ENCODE assay signal across 8 cellular contexts in the genomic region with DNA sequence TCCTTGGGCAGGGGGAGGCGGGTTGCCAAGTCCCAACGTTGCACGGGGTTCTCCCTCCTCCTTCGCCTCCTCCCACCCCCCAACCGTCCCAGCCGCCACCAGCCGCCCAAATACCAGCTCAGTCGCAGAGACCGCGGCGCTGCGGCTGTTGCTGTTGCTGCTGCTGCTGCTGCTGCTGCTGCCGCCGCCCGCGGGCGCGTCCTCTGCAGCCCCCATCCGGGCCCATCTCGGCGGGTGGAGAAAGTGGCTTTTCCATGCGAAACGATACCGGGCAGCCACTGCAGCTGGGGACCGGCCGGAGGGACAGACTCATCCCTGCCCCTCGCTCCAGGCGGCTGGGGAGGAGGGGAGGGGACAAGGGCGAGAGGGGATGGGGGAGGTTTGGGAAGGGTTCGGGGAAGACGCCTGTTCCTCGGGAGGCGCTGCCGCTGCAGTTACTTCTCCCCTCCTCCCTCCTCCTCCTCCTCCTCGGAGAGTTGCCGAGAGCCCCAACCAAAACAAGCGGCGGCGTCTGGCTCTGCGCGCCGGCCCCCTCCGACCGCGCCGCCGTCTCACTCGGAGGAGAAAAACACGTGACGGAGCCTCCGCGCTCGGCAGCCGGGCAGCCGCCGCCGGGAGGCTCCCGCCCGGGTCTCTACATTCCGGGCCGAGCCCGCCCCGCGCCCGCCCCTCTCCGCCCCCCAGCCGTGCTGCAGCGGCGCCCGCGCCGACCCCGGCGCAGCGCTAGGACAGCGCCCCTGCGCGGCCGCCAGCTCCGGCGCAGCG. TPM values are rescaled to one million over a fixed set of nuclear protein-coding genes. Genes with fewer than 3 reads are reported as not detected.
DNase-seq lines count a peak whose midpoint lies in the region; ATAC-seq and TF ChIP-seq lines count a peak whose summit lies in the region.

A gene with protein sequence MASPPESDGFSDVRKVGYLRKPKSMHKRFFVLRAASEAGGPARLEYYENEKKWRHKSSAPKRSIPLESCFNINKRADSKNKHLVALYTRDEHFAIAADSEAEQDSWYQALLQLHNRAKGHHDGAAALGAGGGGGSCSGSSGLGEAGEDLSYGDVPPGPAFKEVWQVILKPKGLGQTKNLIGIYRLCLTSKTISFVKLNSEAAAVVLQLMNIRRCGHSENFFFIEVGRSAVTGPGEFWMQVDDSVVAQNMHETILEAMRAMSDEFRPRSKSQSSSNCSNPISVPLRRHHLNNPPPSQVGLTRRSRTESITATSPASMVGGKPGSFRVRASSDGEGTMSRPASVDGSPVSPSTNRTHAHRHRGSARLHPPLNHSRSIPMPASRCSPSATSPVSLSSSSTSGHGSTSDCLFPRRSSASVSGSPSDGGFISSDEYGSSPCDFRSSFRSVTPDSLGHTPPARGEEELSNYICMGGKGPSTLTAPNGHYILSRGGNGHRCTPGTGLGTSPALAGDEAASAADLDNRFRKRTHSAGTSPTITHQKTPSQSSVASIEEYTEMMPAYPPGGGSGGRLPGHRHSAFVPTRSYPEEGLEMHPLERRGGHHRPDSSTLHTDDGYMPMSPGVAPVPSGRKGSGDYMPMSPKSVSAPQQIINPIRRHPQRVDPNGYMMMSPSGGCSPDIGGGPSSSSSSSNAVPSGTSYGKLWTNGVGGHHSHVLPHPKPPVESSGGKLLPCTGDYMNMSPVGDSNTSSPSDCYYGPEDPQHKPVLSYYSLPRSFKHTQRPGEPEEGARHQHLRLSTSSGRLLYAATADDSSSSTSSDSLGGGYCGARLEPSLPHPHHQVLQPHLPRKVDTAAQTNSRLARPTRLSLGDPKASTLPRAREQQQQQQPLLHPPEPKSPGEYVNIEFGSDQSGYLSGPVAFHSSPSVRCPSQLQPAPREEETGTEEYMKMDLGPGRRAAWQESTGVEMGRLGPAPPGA (N-terminal part only) (minus strand): TSS at position 610 of the 765 bp plus-strand sequence. CDS start 1,082 bp downstream, outside the sequence.

- H3K18ac ChIP-seq in mesendoderm (ENCODE audit: low read length), result peak within 1 kb of the TSS; percentile 94

- H3K4me1 ChIP-seq in endocrine pancreas (ENCODE audit: control insufficient read depth, insufficient read depth, low read length) (peaks cover 8% of the 10 kb centered on the region), mesendoderm (ENCODE audit: control insufficient read depth, low read depth, low read length) (peaks cover 8% of the 10 kb centered on the region)

- H3K4me3 ChIP-seq in endocrine pancreas (ENCODE audit: control insufficient read depth, insufficient read depth, low read length) (peak within 1 kb of the TSS; percentile 62), mesendoderm (ENCODE audit: low read length) (peak within 1 kb of the TSS; percentile 76)

- H3K4me2 ChIP-seq in mesendoderm (ENCODE audit: low read length), result peak within 1 kb of the TSS; percentile 91

- intact Hi-C loops in activated CD8-positive, alpha-beta T cell treated with anti-CD3 and anti-CD28 coated beads for 36 hours (cut with micrococcal nuclease), result no loop called here

- H3K27ac ChIP-seq in mesendoderm (ENCODE audit: low read depth, low read length), result peak within 1 kb of the TSS; percentile 85

- peaks cover 12% of the 10 kb centered on the region for H3K36me3 Mint-ChIP-seq in activated CD8-positive, alpha-beta T cell treated with anti-CD3 and anti-CD28 coated beads for 36 hours (ENCODE audit: low read depth)

- peak within 1 kb of the TSS; percentile 84 for H3K4me3 Mint-ChIP-seq in activated CD8-positive, alpha-beta T cell treated with anti-CD3 and anti-CD28 coated beads for 36 hours

- no peak within 1 kb of the TSS for H2BK15ac ChIP-seq in mesendoderm (replicated peaks; ENCODE audit: low read depth)

- H3K4ac ChIP-seq in mesendoderm (ENCODE audit: low read depth, low read length), result peak within 1 kb of the TSS; percentile 49

- no peaks in the 10 kb centered on the region for H3K9me3 ChIP-seq in endocrine pancreas (ENCODE audit: control insufficient read depth, low read length)

- H3K79me2 ChIP-seq in mesendoderm (ENCODE audit: control insufficient read depth, insufficient read depth, low read length), result peaks cover 44% of the 10 kb centered on the region

- peak within 1 kb of the TSS; percentile 62 for H2BK120ac ChIP-seq in mesendoderm (ENCODE audit: low read depth, low read length)

- peak within 1 kb of the TSS; percentile 45 for H2BK5ac ChIP-seq in mesendoderm (ENCODE audit: low read length)

- no peak for TF ChIP-seq CTCF in activated CD8-positive, alpha-beta T cell treated with anti-CD3 and anti-CD28 coated beads for 36 hours (IDR thresholded peaks at IDR 0.05)

- no peak within 1 kb of the TSS for H2AK5ac ChIP-seq in mesendoderm (ENCODE audit: low read length)

- peaks cover 45% of the 10 kb centered on the region for H3K4me1 Mint-ChIP-seq in activated CD8-positive, alpha-beta T cell treated with anti-CD3 and anti-CD28 coated beads for 36 hours (ENCODE audit: low read depth)

- H3K9ac ChIP-seq in endocrine pancreas (ENCODE audit: control insufficient read depth, insufficient read depth, low read length) (peak within 1 kb of the TSS; percentile 49), mesendoderm (ENCODE audit: low read length) (peak within 1 kb of the TSS; percentile 84)

- peaks cover 7% of the 10 kb centered on the region for H3K79me1 ChIP-seq in mesendoderm (ENCODE audit: low read length)

- DNase-seq in AG08396 (ENCODE audit: low spot score), result peak; percentile 85
- peak; percentile 57 for DNase-seq in NCI-H446 treated with DMSO at 0.1 percent for 48 hours (lab: John Stamatoyannopoulos, UW)
- peak; percentile 71 for DNase-seq in activated CD8-positive, alpha-beta T cell treated with anti-CD3 and anti-CD28 coated beads for 36 hours
- peak; percentile 92 for DNase-seq in mesendoderm
- peak; percentile 48 for DNase-seq in stimulated activated CD8-positive, alpha-beta memory T cell treated with anti-CD3 and anti-CD28 coated beads, Interleukin-4, amount 100 ng/mL, for 24 hours (ENCODE audit: low read depth)

- H3K56ac ChIP-seq in mesendoderm (ENCODE audit: low read length), result peak within 1 kb of the TSS; percentile 92

- POLR2A ChIA-PET in activated CD8-positive, alpha-beta T cell treated with anti-CD3 and anti-CD28 coated beads for 36 hours (lab: Charles Lee), result interaction anchor here (0.8 to 1.9 kb wide), 3 partner anchors 36 to 1170 kb away, joined by 3 to 12 read pairs (median 11); partner anchors contain the start of gene RHBDD1

- no peak within 1 kb of the TSS for H4K5ac ChIP-seq in mesendoderm (ENCODE audit: low read length)

- peaks cover under 1% of the 10 kb centered on the region for H3K27me3 Mint-ChIP-seq in activated CD8-positive, alpha-beta T cell treated with anti-CD3 and anti-CD28 coated beads for 36 hours

- H3K27me3 ChIP-seq in endocrine pancreas (ENCODE audit: control insufficient read depth, insufficient read depth, low read length) (no peaks in the 10 kb centered on the region), mesendoderm (ENCODE audit: insufficient read depth, low read length, poor library complexity) (no peaks in the 10 kb centered on the region)

- H4K8ac ChIP-seq in mesendoderm (ENCODE audit: low read depth, low read length), result no peak within 1 kb of the TSS

- H3K9me3 Mint-ChIP-seq in activated CD8-positive, alpha-beta T cell treated with anti-CD3 and anti-CD28 coated beads for 36 hours, result no peaks in the 10 kb centered on the region

- ATAC-seq in GM18867 (IDR thresholded peaks at IDR 0.05; ENCODE audit: unreplicated experiment), result peak; percentile 44
- peak; percentile 35 for ATAC-seq in HG03095 (IDR thresholded peaks at IDR 0.05; ENCODE audit: unreplicated experiment)
- peak; percentile 65 for ATAC-seq in activated CD8-positive, alpha-beta T cell treated with anti-CD3 and anti-CD28 coated beads for 36 hours

- H3K27ac Mint-ChIP-seq in activated CD8-positive, alpha-beta T cell treated with anti-CD3 and anti-CD28 coated beads for 36 hours, result peak within 1 kb of the TSS; percentile 80

- H3K23ac ChIP-seq in mesendoderm (ENCODE audit: low read length), result peak within 1 kb of the TSS; percentile 72

- H3K36me3 ChIP-seq in endocrine pancreas (ENCODE audit: control insufficient read depth, insufficient read depth, low read length) (no peaks in the 10 kb centered on the region), mesendoderm (ENCODE audit: control insufficient read depth, insufficient read depth, low read length) (peaks cover 2% of the 10 kb centered on the region)

- CTCF ChIA-PET in activated CD8-positive, alpha-beta T cell treated with anti-CD3 and anti-CD28 coated beads for 36 hours (lab: Charles Lee), result interaction anchor here (0.7 to 4.5 kb wide), 22 partner anchors 10 to 810 kb away, joined by 3 to 37 read pairs (median 3); partner anchors contain the start of gene RHBDD1

- no CpG with 5 or more reads among the region's 82 CpGs for WGBS in mesendoderm (ENCODE audit: extremely low coverage, insufficient coverage, low lambda C conversion rate)

RNA-seq across cellular contexts. Expression of the gene that starts here (rescaled TPM):
- total RNA-seq in activated CD8-positive, alpha-beta T cell treated with anti-CD3 and anti-CD28 coated beads for 36 hours, result 1 to 10 TPM; 3.5 to 4.0 TPM
- 11.7 TPM for polyA plus RNA-seq in mesendoderm (2013, experiment 1 of 2)
- 11.3 TPM for polyA plus RNA-seq in mesendoderm (2013, experiment 2 of 2)

Comparison
In these comparisons a context has a peak if more than half of its experiments do, and no peak if none do; other contexts are left out.
1. Peak in every context shown above with its lines: DNase-seq, ATAC-seq, H3K4me3 ChIP-seq and H3K27ac ChIP-seq.